8 cellular contexts compared by ENCODE assay signal in the genomic region with DNA sequence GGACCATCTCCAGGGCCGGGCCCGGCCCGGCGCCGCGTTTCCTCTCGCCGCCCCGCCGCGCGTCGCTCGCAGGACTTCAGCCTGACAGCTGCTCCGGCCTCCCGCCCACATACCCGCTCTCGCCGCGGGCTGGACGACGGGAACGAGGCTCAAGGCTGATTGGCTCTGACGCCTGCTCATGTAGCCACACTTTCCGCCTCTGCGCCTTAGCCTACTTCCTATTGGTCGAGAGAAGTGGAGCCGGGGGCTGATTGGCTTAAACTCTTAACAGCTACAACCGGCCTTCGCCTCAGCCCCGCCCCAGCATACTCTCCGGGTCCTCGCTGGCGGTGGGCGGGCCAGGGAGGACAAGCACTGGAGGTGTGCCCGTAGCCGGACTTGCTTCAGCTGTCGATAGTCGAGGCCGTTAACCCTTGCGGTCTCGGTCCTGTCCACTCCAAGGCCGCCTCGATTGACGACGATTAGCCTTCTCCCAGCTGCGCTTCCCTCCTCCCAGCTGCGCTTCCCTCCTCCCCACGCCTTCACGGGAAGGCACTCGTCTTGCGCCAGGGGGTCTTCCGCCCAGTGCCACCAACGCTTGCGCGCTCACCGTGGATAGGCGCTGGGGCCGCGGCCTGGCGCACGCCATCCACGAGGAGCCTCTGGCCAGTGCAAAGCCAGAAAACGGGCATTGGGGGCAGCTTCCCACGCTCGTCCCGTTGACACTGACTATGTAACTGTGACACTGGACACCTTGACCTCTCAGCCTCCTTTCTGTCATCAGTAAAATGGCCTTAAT. TPM values are rescaled to one million over a fixed set of nuclear protein-coding genes. Genes with fewer than 3 reads are reported as not detected.
DNase-seq lines count a peak whose midpoint lies in the region; ATAC-seq and TF ChIP-seq lines count a peak whose summit lies in the region.

A gene (minus strand): TSS at position 86 of the 778 bp plus-strand sequence. CDS start 79 bp downstream, at position 7.

- H3K27me3 ChIP-seq in gastroesophageal sphincter (no peaks in the 10 kb centered on the region), neutrophil (no peaks in the 10 kb centered on the region)

- H3K4me3 ChIP-seq in HFF-Myc (replicated peaks; ENCODE audit: low read depth, low read length) (peak within 1 kb of the TSS; percentile 98), gastroesophageal sphincter (peak within 1 kb of the TSS; percentile 86 to 87), neutrophil (ENCODE audit: low read depth in 1 of 2, low read length in 1 of 2) (peak within 1 kb of the TSS; percentile 96 to 100)

- H3K36me3 Mint-ChIP-seq in activated naive CD4-positive, alpha-beta T cell treated with anti-CD3 and anti-CD28 coated beads, Interleukin-2, amount 10 ng/mL, durations not matched to agents 7 days and 5 days, result peaks cover 8% of the 10 kb centered on the region

- H3K36me3 ChIP-seq in gastroesophageal sphincter, result peaks cover 0 to 24% of the 10 kb centered on the region in 2 donors
- peaks cover 7% of the 10 kb centered on the region for H3K36me3 ChIP-seq in neutrophil

- H3K4me3 Mint-ChIP-seq in activated naive CD4-positive, alpha-beta T cell treated with anti-CD3 and anti-CD28 coated beads, Interleukin-2, amount 10 ng/mL, durations not matched to agents 7 days and 5 days, result peak within 1 kb of the TSS; percentile 92

- DNase-seq in GM03348 (ENCODE audit: low spot score) (peak; percentile 100), HFF-Myc (ENCODE audit: extremely low read depth, low read depth) (peak; percentile 99), NAMALWA (ENCODE audit: low spot score) (peak; percentile 99), SK-N-DZ (ENCODE audit: low spot score) (peak; percentile 99), substantia nigra (lab: John Stamatoyannopoulos, UW) (peak; percentile 82 to 99 (median 98))
- DNase-seq in activated naive CD4-positive, alpha-beta T cell treated with anti-CD3 and anti-CD28 coated beads, Interleukin-2, amount 10 ng/mL, durations not matched to agents 7 days and 5 days, result peak; percentile 98

- CTCF ChIA-PET in activated naive CD4-positive, alpha-beta T cell treated with anti-CD3 and anti-CD28 coated beads, Interleukin-2, amount 10 ng/mL, durations not matched to agents 7 days and 5 days (lab: Charles Lee), result interaction anchor here (0.5 to 3.6 kb wide), 7 partner anchors 20 to 57 kb away, joined by 3 to 18 read pairs (median 4); a partner anchor contains a TSS

- H3K4me1 Mint-ChIP-seq in activated naive CD4-positive, alpha-beta T cell treated with anti-CD3 and anti-CD28 coated beads, Interleukin-2, amount 10 ng/mL, durations not matched to agents 7 days and 5 days, result peaks cover 42% of the 10 kb centered on the region

- H3K9me3 ChIP-seq in gastroesophageal sphincter, result no peaks in the 10 kb centered on the region
- H3K9me3 ChIP-seq in neutrophil, result no peaks in the 10 kb centered on the region

- no peaks in the 10 kb centered on the region for H3K27me3 Mint-ChIP-seq in activated naive CD4-positive, alpha-beta T cell treated with anti-CD3 and anti-CD28 coated beads, Interleukin-2, amount 10 ng/mL, durations not matched to agents 7 days and 5 days

- TF ChIP-seq EP300 in gastroesophageal sphincter (IDR thresholded peaks at IDR 0.05), result no peak

- H3K27ac ChIP-seq in gastroesophageal sphincter, result peak within 1 kb of the TSS; percentile 45 to 93 (median 90)
- peak within 1 kb of the TSS; percentile 82 for H3K27ac ChIP-seq in neutrophil
- H3K27ac ChIP-seq in substantia nigra (ENCODE audit: low read depth, low read length, poor library complexity, severe bottlenecking), result peak within 1 kb of the TSS; percentile 97

- 0% methylated on average over 12 of the region's 67 CpGs; no CpG with 5 or more reads in 1 of the 2 donors for WGBS in gastroesophageal sphincter (ENCODE audit: low coverage in 1 of 2), 2 donors

- H3K4me1 ChIP-seq in gastroesophageal sphincter (peaks cover 0 to 45% (median 15%) of the 10 kb centered on the region in 3 donors), neutrophil (ENCODE audit: control insufficient read depth in 1 of 2, insufficient read depth in 1 of 2, low read depth in 1 of 2, low read length in 1 of 2) (peaks cover 23 to 25% of the 10 kb centered on the region in 2 experiments)

- H3K27ac Mint-ChIP-seq in activated naive CD4-positive, alpha-beta T cell treated with anti-CD3 and anti-CD28 coated beads, Interleukin-2, amount 10 ng/mL, durations not matched to agents 7 days and 5 days, result peak within 1 kb of the TSS; percentile 93

- TF ChIP-seq POLR2A in gastroesophageal sphincter (IDR thresholded peaks at IDR 0.05), result peak; percentile 55 to 56

- TF ChIP-seq CTCF in HFF-Myc (IDR thresholded peaks at IDR 0.05; ENCODE audit: low read depth, low read length, missing control alignments) (no peak), gastroesophageal sphincter (IDR thresholded peaks at IDR 0.05) (no peak), neutrophil (IDR thresholded peaks at IDR 0.05) (peak; percentile 43)

- H3K9me3 Mint-ChIP-seq in activated naive CD4-positive, alpha-beta T cell treated with anti-CD3 and anti-CD28 coated beads, Interleukin-2, amount 10 ng/mL, durations not matched to agents 7 days and 5 days, result no peaks in the 10 kb centered on the region

- ATAC-seq in gastroesophageal sphincter, result peak; percentile 98

RNA-seq across cellular contexts. Expression of the gene that starts here (rescaled TPM):
- polyA plus RNA-seq in SK-N-DZ (2014; cell fraction: cytosol; rRNA removed), result 40.5 and 45.2 TPM in 2 replicates
- polyA plus RNA-seq in SK-N-DZ (2014; cell fraction: nucleus; rRNA removed), result 33.6 and 43.1 TPM in 2 replicates
- 10 to 100 TPM; 21.7 to 37.5 (median 30.2) TPM for total RNA-seq in gastroesophageal sphincter

Comparison
In these comparisons a context has a peak if more than half of its experiments do, and no peak if none do; other contexts are left out.
1. Peak in every context shown above with its lines: DNase-seq, ATAC-seq, H3K4me3 ChIP-seq and H3K27ac ChIP-seq.